ENCODE assay signal across 20 cellular contexts in genomic region chr10:27530477-27530876, GRCh38.
"Had no signal": no experiment of that assay in that cellular context is flagged by ENCODE, and none has a peak within 500 bp of the region (broad histone marks: within the 10 kb centered on the region; RNA-seq: fewer than 3 reads in every experiment).

No MANE protein-coding gene starts in this region.

- ATAC-seq: activated T-cell treated with anti-CD3 and anti-CD28 coated beads, Interleukin-2, amount 50 U/mL, for 72 hours; foreskin keratinocyte; left lobe of liver; psoas muscle; right cardiac atrium; stimulated activated naive CD8-positive, alpha-beta T cell treated with anti-CD3 and anti-CD28 coated beads, Interleukin-15, amount 100 ng/mL, for 72 hours had no signal

- H3K27ac ChIP-seq: brain microvascular endothelial cell, colonic mucosa, foreskin keratinocyte, suprapubic skin, transverse colon, uterus had no signal

- H3K9me3 ChIP-seq: colonic mucosa, psoas muscle, suprapubic skin, transverse colon, uterus had no signal

- H3K36me3 ChIP-seq: colonic mucosa, uterus had no signal

- H3K9me3 Mint-ChIP-seq: activated CD4-positive, alpha-beta T cell treated with anti-CD3 and anti-CD28 coated beads, Interleukin-2, amount 10 ng/mL, durations not matched to agents 7 days and 5 days; activated T-cell treated with anti-CD3 and anti-CD28 coated beads, Interleukin-2, amount 50 U/mL, for 72 hours; stimulated activated naive CD8-positive, alpha-beta T cell treated with anti-CD3 and anti-CD28 coated beads, Interleukin-15, amount 100 ng/mL, for 72 hours had no signal

- H3K4me3 Mint-ChIP-seq: activated CD4-positive, alpha-beta T cell treated with anti-CD3 and anti-CD28 coated beads, Interleukin-2, amount 10 ng/mL, durations not matched to agents 7 days and 5 days had no signal

- DNase-seq: activated CD4-positive, alpha-beta T cell treated with anti-CD3 and anti-CD28 coated beads, Interleukin-2, amount 10 ng/mL, durations not matched to agents 7 days and 5 days; activated CD4-positive, CD25-positive, alpha-beta regulatory T cell; activated CD8-positive, alpha-beta memory T cell treated with anti-CD3 and anti-CD28 coated beads, Interleukin-2, amount 50 U/mL, for 4 hours; activated gamma-delta T cell treated with Interleukin-2 at 50 U/mL for 16 hours; activated T-cell treated with anti-CD3 and anti-CD28 coated beads, Interleukin-2, amount 50 U/mL, for 72 hours; aorta; brain microvascular endothelial cell; central memory CD4-positive, alpha-beta T cell; colonic mucosa; foreskin keratinocyte; kidney; psoas muscle; right cardiac atrium; stimulated activated CD4-positive, alpha-beta T cell treated with anti-CD3 and anti-CD28 coated beads, Interleukin-2, amount 100 ng/mL, for 48 hours; stimulated activated naive CD8-positive, alpha-beta T cell treated with anti-CD3 and anti-CD28 coated beads, Interleukin-15, amount 100 ng/mL, for 72 hours; transverse colon; uterus had no signal

- H3K4me3 ChIP-seq: colonic mucosa, lung, psoas muscle, suprapubic skin, transverse colon, uterus had no signal

- H3K27me3 Mint-ChIP-seq: activated CD4-positive, alpha-beta T cell treated with anti-CD3 and anti-CD28 coated beads, Interleukin-2, amount 10 ng/mL, durations not matched to agents 7 days and 5 days; stimulated activated naive CD8-positive, alpha-beta T cell treated with anti-CD3 and anti-CD28 coated beads, Interleukin-15, amount 100 ng/mL, for 72 hours had no signal
